1 cellular context compared by ENCODE assay signal in genomic region chr6:2989332-2990178, GRCh38.
TF ChIP-seq lines count a peak whose summit lies in the region.

No MANE protein-coding gene starts in this region.

TF ChIP-seq in HepG2, 621 proteins besides CTCF, POLR2A, EP300 and RAD21 (continued from another document):
- TF ChIP-seq REXO4 (CRISPR knock-in tag; IDR thresholded peaks at IDR 0.05; ENCODE audit: borderline replicate concordance) (0 out of 2 replicates have a peak, but pooled peaks have one; percentile 39), ZNF326 (CRISPR knock-in tag; IDR thresholded peaks at IDR 0.05; ENCODE audit: borderline replicate concordance) (no peak), HHEX (CRISPR knock-in tag; IDR thresholded peaks at IDR 0.05) (no peak), SAP130 (CRISPR knock-in tag; IDR thresholded peaks at IDR 0.05; ENCODE audit: low read depth) (peak; percentile 88), NFYC (CRISPR knock-in tag; IDR thresholded peaks at IDR 0.05) (no peak), ZNF142 (CRISPR knock-in tag; IDR thresholded peaks at IDR 0.05) (peak; percentile 40; the same call in 1 of the 2 replicates), ZBTB44 (CRISPR knock-in tag; IDR thresholded peaks at IDR 0.05) (peak; percentile 80), HNF4G (IDR thresholded peaks at IDR 0.05; ENCODE audit: borderline replicate concordance, low read depth, low read length) (no peak), HNF4G (CRISPR knock-in tag; IDR thresholded peaks at IDR 0.05; ENCODE audit: borderline replicate concordance, low read depth) (no peak), ZSCAN31 (CRISPR knock-in tag; IDR thresholded peaks at IDR 0.05; ENCODE audit: low read depth) (no peak), ZNF317 (CRISPR knock-in tag; IDR thresholded peaks at IDR 0.05) (0 out of 2 replicates have a peak, but pooled peaks have one; percentile 14), HDAC2 (CRISPR knock-in tag; IDR thresholded peaks at IDR 0.05) (no peak)
TF ChIP-seq in HepG2: peak in this region for 195.
